In genomic region chr11:7611411-7611810, GRCh38 we compare ENCODE assay signal across 16 cellular contexts.
"Had no signal": no experiment of that assay in that cellular context is flagged by ENCODE, and none has a peak within 500 bp of the region (broad histone marks: within the 10 kb centered on the region; RNA-seq: fewer than 3 reads in every experiment).

No MANE protein-coding gene starts in this region.

- H3K4me1 Mint-ChIP-seq: activated B cell treated with CpG ODN at 0.5 μM for 24 hours; central memory CD8-positive, alpha-beta T cell; nephron had no signal

- H3K27me3 Mint-ChIP-seq: activated B cell treated with CpG ODN at 0.5 μM for 24 hours; activated CD8-positive, alpha-beta T cell treated with anti-CD3 and anti-CD28 coated beads for 36 hours; central memory CD8-positive, alpha-beta T cell had no signal

- DNase-seq: activated B cell treated with CpG ODN at 0.5 μM for 24 hours; activated CD4-positive, alpha-beta T cell treated with anti-CD3 and anti-CD28 coated beads for 48 hours; activated CD8-positive, alpha-beta T cell treated with anti-CD3 and anti-CD28 coated beads for 36 hours; activated naive CD4-positive, alpha-beta T cell treated with anti-CD3 and anti-CD28 coated beads for 36 hours; activated T-cell treated with anti-CD3 and anti-CD28 coated beads, Interleukin-2, amount 50 U/mL, for 4 hours; brain microvascular endothelial cell; effector CD4-positive, alpha-beta T cell; left cardiac atrium; lower lobe of right lung; nucleus accumbens; stimulated activated naive CD8-positive, alpha-beta T cell treated with anti-CD3 and anti-CD28 coated beads, Interleukin-15, Interleukin-2, amounts not matched to agents 100 U/mL and 50 U/mL, for 24 hours had no signal

- H3K27ac ChIP-seq: brain microvascular endothelial cell, lower lobe of right lung, right atrium auricular region had no signal

- H3K27ac Mint-ChIP-seq: activated B cell treated with CpG ODN at 0.5 μM for 24 hours; activated CD8-positive, alpha-beta T cell treated with anti-CD3 and anti-CD28 coated beads for 36 hours; activated naive CD4-positive, alpha-beta T cell treated with anti-CD3 and anti-CD28 coated beads for 36 hours; nephron had no signal

- H3K9me3 Mint-ChIP-seq: activated B cell treated with CpG ODN at 0.5 μM for 24 hours; activated CD8-positive, alpha-beta T cell treated with anti-CD3 and anti-CD28 coated beads for 36 hours; activated naive CD4-positive, alpha-beta T cell treated with anti-CD3 and anti-CD28 coated beads for 36 hours; activated T-cell treated with anti-CD3 and anti-CD28 coated beads, Interleukin-2, amount 50 U/mL, for 4 hours; central memory CD8-positive, alpha-beta T cell; nephron had no signal

- FAIRE-seq: endothelial cell of umbilical vein, islet of Langerhans had no signal

- H3K4me3 Mint-ChIP-seq: activated B cell treated with CpG ODN at 0.5 μM for 24 hours; activated CD8-positive, alpha-beta T cell treated with anti-CD3 and anti-CD28 coated beads for 36 hours; activated naive CD4-positive, alpha-beta T cell treated with anti-CD3 and anti-CD28 coated beads for 36 hours; activated T-cell treated with anti-CD3 and anti-CD28 coated beads, Interleukin-2, amount 50 U/mL, for 4 hours; central memory CD8-positive, alpha-beta T cell; nephron had no signal

- ATAC-seq: activated CD8-positive, alpha-beta T cell treated with anti-CD3 and anti-CD28 coated beads for 36 hours; activated T-cell treated with anti-CD3 and anti-CD28 coated beads, Interleukin-2, amount 50 U/mL, for 4 hours; left cardiac atrium; stimulated activated naive CD8-positive, alpha-beta T cell treated with anti-CD3 and anti-CD28 coated beads, Interleukin-15, Interleukin-2, amounts not matched to agents 100 U/mL and 50 U/mL, for 24 hours had no signal
